ENCODE assay signal across 8 cellular contexts in the genomic region with DNA sequence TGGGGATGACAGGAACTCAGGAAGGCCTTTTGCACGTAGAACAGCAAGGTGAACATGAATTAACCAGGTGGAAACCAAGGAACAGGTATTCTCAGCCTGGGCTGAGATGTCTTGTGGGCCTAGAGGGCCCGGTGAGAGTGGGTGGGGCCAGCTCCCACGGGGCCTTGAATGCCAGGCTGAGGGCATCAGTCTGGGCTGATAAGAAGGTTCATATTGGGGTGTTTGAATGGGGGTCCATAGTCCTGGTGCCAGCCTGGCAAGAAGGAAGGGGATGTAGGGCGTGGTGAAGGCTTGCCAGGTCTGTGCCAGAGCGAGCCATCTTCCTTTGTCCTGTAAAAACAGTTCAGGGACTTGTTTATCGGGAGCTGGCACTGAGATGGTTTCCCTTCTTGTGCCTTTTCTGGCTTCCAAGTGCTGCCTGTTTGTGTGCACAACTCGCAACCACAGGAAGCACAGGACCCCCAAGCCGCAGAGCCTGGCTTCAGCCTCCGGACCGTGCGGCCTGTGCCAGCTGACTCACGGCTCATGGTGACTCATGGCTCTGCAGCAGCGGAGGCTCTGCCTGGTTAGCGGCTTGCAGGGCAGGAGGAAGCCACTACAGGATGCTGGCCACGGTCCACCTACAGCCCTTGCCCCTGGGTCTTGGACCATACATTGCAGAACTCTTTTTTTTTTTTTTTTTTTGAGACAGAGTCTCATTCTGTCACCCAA. TPM values are rescaled to one million over a fixed set of nuclear protein-coding genes. Genes with fewer than 3 reads are reported as not detected.
A peak's percentile ranks its signal among the peaks of the same experiment; 100 is the strongest.
DNase-seq lines count a peak whose midpoint lies in the region; ATAC-seq lines count a peak whose summit lies in the region.

No MANE protein-coding gene starts in this region.

- WGBS in mesodermal cell (ENCODE audit: insufficient coverage in 2 of 2), 2 experiments = 82 to 84% methylated on average over 14 to 15 of the region's 15 CpGs

- peaks cover 0 to under 1% of the 10 kb centered on the region in 2 donors for H3K36me3 ChIP-seq in duodenal mucosa (ENCODE audit: control insufficient read depth in 1 of 2, insufficient read depth in 2 of 2, low read length in 2 of 2)
- H3K36me3 ChIP-seq in mesodermal cell (ENCODE audit: control insufficient read depth, insufficient read depth, low read length) = no peaks in the 10 kb centered on the region

- no peaks in the 10 kb centered on the region for H3K27me3 ChIP-seq in duodenal mucosa (ENCODE audit: control insufficient read depth in 1 of 2, insufficient read depth in 2 of 2, low read length in 2 of 2)

- peaks cover 39 to 47% of the 10 kb centered on the region in 2 donors for H3K4me1 ChIP-seq in duodenal mucosa (ENCODE audit: control insufficient read depth in 1 of 2, insufficient read depth in 2 of 2, low read length in 2 of 2)
- H3K4me1 ChIP-seq in mesodermal cell (ENCODE audit: control insufficient read depth, insufficient read depth, low read length, poor library complexity, severe bottlenecking) = peaks cover 16% of the 10 kb centered on the region

- peak; percentile 94 for DNase-seq in AG20443 (ENCODE audit: low spot score)
- peak; percentile 96 for DNase-seq in LHCN-M2 (ENCODE audit: low read depth)
- peak; percentile 42 to 47 for DNase-seq in activated CD8-positive, alpha-beta memory T cell treated with anti-CD3 and anti-CD28 coated beads for 1 hour (ENCODE audit: extremely low read depth in 1 of 2, low read depth in 1 of 2)
- DNase-seq in stimulated activated CD8-positive, alpha-beta memory T cell treated with anti-CD3 and anti-CD28 coated beads, Interleukin-7, amount 100 ng/mL, for 24 hours (ENCODE audit: low read depth) = peak; percentile 44
- no peak for DNase-seq in NCI-H748 treated with DMSO at 0.1 percent for 48 hours (lab: John Stamatoyannopoulos, UW)

- H3K4me3 ChIP-seq in duodenal mucosa (ENCODE audit: low read depth in 1 of 2, low read length in 2 of 2) = peak overlapping the region; percentile 71 to 80
- no peak overlapping the region for H3K4me3 ChIP-seq in mesodermal cell (ENCODE audit: extremely low read depth, insufficient read depth, low read length, poor library complexity, severe bottlenecking)

- H3K9ac ChIP-seq in duodenal mucosa (ENCODE audit: low read depth in 1 of 2, low read length in 2 of 2) = peak overlapping the region in 1 of 2 donors; percentile 49

- H3K27ac ChIP-seq in duodenal mucosa (ENCODE audit: low read depth, low read length) (peak overlapping the region; percentile 34), mesodermal cell (ENCODE audit: low read depth, low read length, severe bottlenecking) (peak overlapping the region; percentile 45)

- ATAC-seq in GM21367 (IDR thresholded peaks at IDR 0.05; ENCODE audit: unreplicated experiment) = no peak

- H3K9me3 ChIP-seq in duodenal mucosa (ENCODE audit: control insufficient read depth in 1 of 2, low read length in 2 of 2) = peaks cover 0 to under 1% of the 10 kb centered on the region in 2 donors
- no peaks in the 10 kb centered on the region for H3K9me3 ChIP-seq in mesodermal cell (ENCODE audit: control insufficient read depth, low read length)

RNA-seq across cellular contexts. Expression of gene CARD19, which starts 2.4 kb away (rescaled TPM):
- total RNA-seq in LHCN-M2 (2014; rRNA removed) = 71.8 and 84.8 TPM in 2 replicates
- polyA plus RNA-seq in LHCN-M2 (2012) = 44.4 TPM
- polyA plus RNA-seq in mesodermal cell (2013, experiment 1 of 2) = 40.9 TPM
- polyA plus RNA-seq in mesodermal cell (2013, experiment 2 of 2) = 34.1 TPM

RNA-seq across cellular contexts. Expression of gene NINJ1, which starts 35.7 kb away (rescaled TPM):
- 18.5 TPM in 2 replicates for total RNA-seq in LHCN-M2 (2014; rRNA removed)
- 14.2 TPM for polyA plus RNA-seq in LHCN-M2 (2012)
- 60.0 TPM for polyA plus RNA-seq in mesodermal cell (2013, experiment 1 of 2)
- 48.5 TPM for polyA plus RNA-seq in mesodermal cell (2013, experiment 2 of 2)

RNA-seq across cellular contexts. Expression of gene SUSD3, which starts 39.9 kb away (rescaled TPM):
- not detected in 2 replicates for total RNA-seq in LHCN-M2 (2014; rRNA removed)
- polyA plus RNA-seq in LHCN-M2 (2012) = not detected
- 2.0 TPM for polyA plus RNA-seq in mesodermal cell (2013, experiment 1 of 2)
- 2.7 TPM for polyA plus RNA-seq in mesodermal cell (2013, experiment 2 of 2)
